In the genomic region with DNA sequence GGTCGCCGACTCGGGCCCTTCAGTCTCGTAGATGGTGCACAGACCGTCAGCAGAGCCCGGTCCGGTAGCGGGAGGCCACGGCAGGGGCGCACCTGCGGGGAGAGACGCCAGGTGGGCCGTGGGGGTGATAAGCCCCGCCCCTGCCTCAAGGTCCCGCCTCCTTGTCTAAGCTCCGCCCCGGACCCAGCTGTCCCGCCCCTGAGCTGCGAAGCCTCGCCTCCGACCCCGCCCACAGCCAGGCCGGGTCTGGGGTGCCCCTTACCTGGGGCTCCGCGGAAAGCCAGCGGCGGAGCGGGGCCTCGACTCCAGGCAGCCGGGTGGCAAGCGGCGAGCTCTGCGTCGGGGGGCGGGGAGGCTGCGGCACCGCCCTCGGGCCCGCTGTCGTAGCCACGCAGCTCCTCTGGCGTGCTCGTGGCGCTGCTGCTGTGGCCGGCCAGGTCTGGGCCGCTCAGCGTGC, we compare ENCODE assay signal across 1 cellular context.
A peak's percentile ranks its signal among the peaks of the same experiment; 100 is the strongest.
TF ChIP-seq lines count a peak whose summit lies in the region.

No MANE protein-coding gene starts in this region.

TF ChIP-seq in HepG2, 621 proteins besides CTCF, POLR2A, EP300 and RAD21 (continues in another document):
- TF ChIP-seq ZNF776 (CRISPR knock-in tag; IDR thresholded peaks at IDR 0.05): peak; percentile 43; the same call in 1 of the 2 replicates
- peak; percentile 45 for TF ChIP-seq HNRNPK (IDR thresholded peaks at IDR 0.05; ENCODE audit: low read depth, low read length, poor library complexity, severe bottlenecking)
- TF ChIP-seq ZC3H13 (CRISPR knock-in tag; IDR thresholded peaks at IDR 0.05): peak; percentile 50; the same call in 1 of the 2 replicates
- 0 out of 2 replicates have a peak, but pooled peaks have one; percentile 61 for TF ChIP-seq KLF6 (CRISPR knock-in tag; IDR thresholded peaks at IDR 0.05)
- TF ChIP-seq IRX3 (CRISPR knock-in tag; IDR thresholded peaks at IDR 0.05; ENCODE audit: borderline replicate concordance, low read depth): 0 out of 2 replicates have a peak, but pooled peaks have one; percentile 62
- TF ChIP-seq, protein P1, sequence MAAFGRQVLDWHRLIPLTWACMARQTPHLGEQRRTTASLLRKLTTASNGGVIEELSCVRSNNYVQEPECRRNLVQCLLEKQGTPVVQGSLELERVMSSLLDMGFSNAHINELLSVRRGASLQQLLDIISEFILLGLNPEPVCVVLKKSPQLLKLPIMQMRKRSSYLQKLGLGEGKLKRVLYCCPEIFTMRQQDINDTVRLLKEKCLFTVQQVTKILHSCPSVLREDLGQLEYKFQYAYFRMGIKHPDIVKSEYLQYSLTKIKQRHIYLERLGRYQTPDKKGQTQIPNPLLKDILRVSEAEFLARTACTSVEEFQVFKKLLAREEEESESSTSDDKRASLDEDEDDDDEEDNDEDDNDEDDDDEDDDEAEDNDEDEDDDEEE (CRISPR knock-in tag; IDR thresholded peaks at IDR 0.05): 0 out of 2 replicates have a peak, but pooled peaks have one; percentile 18
- TF ChIP-seq MYC (CRISPR knock-in tag; IDR thresholded peaks at IDR 0.05; ENCODE audit: borderline replicate concordance): peak; percentile 45; the same call in 1 of the 2 replicates
- TF ChIP-seq, protein P2, sequence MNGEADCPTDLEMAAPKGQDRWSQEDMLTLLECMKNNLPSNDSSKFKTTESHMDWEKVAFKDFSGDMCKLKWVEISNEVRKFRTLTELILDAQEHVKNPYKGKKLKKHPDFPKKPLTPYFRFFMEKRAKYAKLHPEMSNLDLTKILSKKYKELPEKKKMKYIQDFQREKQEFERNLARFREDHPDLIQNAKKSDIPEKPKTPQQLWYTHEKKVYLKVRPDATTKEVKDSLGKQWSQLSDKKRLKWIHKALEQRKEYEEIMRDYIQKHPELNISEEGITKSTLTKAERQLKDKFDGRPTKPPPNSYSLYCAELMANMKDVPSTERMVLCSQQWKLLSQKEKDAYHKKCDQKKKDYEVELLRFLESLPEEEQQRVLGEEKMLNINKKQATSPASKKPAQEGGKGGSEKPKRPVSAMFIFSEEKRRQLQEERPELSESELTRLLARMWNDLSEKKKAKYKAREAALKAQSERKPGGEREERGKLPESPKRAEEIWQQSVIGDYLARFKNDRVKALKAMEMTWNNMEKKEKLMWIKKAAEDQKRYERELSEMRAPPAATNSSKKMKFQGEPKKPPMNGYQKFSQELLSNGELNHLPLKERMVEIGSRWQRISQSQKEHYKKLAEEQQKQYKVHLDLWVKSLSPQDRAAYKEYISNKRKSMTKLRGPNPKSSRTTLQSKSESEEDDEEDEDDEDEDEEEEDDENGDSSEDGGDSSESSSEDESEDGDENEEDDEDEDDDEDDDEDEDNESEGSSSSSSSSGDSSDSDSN (CRISPR knock-in tag; IDR thresholded peaks at IDR 0.05): 0 out of 2 replicates have a peak, but pooled peaks have one; percentile 2
- TF ChIP-seq, protein P3, sequence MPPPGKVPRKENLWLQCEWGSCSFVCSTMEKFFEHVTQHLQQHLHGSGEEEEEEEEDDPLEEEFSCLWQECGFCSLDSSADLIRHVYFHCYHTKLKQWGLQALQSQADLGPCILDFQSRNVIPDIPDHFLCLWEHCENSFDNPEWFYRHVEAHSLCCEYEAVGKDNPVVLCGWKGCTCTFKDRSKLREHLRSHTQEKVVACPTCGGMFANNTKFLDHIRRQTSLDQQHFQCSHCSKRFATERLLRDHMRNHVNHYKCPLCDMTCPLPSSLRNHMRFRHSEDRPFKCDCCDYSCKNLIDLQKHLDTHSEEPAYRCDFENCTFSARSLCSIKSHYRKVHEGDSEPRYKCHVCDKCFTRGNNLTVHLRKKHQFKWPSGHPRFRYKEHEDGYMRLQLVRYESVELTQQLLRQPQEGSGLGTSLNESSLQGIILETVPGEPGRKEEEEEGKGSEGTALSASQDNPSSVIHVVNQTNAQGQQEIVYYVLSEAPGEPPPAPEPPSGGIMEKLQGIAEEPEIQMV (CRISPR knock-in tag; IDR thresholded peaks at IDR 0.05; ENCODE audit: low read depth): peak; percentile 5; the same call in 1 of the 2 replicates
- TF ChIP-seq, protein P4, sequence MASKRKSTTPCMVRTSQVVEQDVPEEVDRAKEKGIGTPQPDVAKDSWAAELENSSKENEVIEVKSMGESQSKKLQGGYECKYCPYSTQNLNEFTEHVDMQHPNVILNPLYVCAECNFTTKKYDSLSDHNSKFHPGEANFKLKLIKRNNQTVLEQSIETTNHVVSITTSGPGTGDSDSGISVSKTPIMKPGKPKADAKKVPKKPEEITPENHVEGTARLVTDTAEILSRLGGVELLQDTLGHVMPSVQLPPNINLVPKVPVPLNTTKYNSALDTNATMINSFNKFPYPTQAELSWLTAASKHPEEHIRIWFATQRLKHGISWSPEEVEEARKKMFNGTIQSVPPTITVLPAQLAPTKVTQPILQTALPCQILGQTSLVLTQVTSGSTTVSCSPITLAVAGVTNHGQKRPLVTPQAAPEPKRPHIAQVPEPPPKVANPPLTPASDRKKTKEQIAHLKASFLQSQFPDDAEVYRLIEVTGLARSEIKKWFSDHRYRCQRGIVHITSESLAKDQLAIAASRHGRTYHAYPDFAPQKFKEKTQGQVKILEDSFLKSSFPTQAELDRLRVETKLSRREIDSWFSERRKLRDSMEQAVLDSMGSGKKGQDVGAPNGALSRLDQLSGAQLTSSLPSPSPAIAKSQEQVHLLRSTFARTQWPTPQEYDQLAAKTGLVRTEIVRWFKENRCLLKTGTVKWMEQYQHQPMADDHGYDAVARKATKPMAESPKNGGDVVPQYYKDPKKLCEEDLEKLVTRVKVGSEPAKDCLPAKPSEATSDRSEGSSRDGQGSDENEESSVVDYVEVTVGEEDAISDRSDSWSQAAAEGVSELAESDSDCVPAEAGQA (IDR thresholded peaks at IDR 0.05; ENCODE audit: low read depth): no peak
- TF ChIP-seq, protein P4 (CRISPR knock-in tag; IDR thresholded peaks at IDR 0.05; ENCODE audit: borderline replicate concordance): peak; percentile 75; the same call in 1 of the 2 replicates
- peak; percentile 90 for TF ChIP-seq ZSCAN31 (CRISPR knock-in tag; IDR thresholded peaks at IDR 0.05; ENCODE audit: low read depth)
- peak; percentile 30; the same call in 1 of the 2 replicates for TF ChIP-seq ZNF614 (CRISPR knock-in tag; IDR thresholded peaks at IDR 0.05; ENCODE audit: borderline replicate concordance)
- TF ChIP-seq, protein P5, sequence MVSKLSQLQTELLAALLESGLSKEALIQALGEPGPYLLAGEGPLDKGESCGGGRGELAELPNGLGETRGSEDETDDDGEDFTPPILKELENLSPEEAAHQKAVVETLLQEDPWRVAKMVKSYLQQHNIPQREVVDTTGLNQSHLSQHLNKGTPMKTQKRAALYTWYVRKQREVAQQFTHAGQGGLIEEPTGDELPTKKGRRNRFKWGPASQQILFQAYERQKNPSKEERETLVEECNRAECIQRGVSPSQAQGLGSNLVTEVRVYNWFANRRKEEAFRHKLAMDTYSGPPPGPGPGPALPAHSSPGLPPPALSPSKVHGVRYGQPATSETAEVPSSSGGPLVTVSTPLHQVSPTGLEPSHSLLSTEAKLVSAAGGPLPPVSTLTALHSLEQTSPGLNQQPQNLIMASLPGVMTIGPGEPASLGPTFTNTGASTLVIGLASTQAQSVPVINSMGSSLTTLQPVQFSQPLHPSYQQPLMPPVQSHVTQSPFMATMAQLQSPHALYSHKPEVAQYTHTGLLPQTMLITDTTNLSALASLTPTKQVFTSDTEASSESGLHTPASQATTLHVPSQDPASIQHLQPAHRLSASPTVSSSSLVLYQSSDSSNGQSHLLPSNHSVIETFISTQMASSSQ (IDR thresholded peaks at IDR 0.05; ENCODE audit: low read depth): no peak
- TF ChIP-seq, protein P5 (CRISPR knock-in tag; IDR thresholded peaks at IDR 0.05; ENCODE audit: borderline replicate concordance): 0 out of 2 replicates have a peak, but pooled peaks have one; percentile 22
- TF ChIP-seq ASH2L (IDR thresholded peaks at IDR 0.05; ENCODE audit: insufficient read length, low read depth, low read length): peak; percentile 6
- TF ChIP-seq SIN3A (IDR thresholded peaks at IDR 0.05; ENCODE audit: borderline replicate concordance, low read depth, low read length): 0 out of 2 replicates have a peak, but pooled peaks have one; percentile 1
- TF ChIP-seq, protein P6, sequence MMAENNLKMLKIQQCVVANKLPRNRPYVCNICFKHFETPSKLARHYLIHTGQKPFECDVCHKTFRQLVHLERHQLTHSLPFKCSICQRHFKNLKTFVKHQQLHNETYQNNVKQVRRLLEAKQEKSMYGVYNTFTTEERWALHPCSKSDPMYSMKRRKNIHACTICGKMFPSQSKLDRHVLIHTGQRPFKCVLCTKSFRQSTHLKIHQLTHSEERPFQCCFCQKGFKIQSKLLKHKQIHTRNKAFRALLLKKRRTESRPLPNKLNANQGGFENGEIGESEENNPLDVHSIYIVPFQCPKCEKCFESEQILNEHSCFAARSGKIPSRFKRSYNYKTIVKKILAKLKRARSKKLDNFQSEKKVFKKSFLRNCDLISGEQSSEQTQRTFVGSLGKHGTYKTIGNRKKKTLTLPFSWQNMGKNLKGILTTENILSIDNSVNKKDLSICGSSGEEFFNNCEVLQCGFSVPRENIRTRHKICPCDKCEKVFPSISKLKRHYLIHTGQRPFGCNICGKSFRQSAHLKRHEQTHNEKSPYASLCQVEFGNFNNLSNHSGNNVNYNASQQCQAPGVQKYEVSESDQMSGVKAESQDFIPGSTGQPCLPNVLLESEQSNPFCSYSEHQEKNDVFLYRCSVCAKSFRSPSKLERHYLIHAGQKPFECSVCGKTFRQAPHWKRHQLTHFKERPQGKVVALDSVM (CRISPR knock-in tag; IDR thresholded peaks at IDR 0.05): peak; percentile 0; the same call in 1 of the 2 replicates
- peak; percentile 7 for TF ChIP-seq AGO1 (IDR thresholded peaks at IDR 0.05; ENCODE audit: low read depth, low read length, poor library complexity, severe bottlenecking)
- TF ChIP-seq, protein P7, sequence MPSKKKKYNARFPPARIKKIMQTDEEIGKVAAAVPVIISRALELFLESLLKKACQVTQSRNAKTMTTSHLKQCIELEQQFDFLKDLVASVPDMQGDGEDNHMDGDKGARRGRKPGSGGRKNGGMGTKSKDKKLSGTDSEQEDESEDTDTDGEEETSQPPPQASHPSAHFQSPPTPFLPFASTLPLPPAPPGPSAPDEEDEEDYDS (CRISPR knock-in tag; IDR thresholded peaks at IDR 0.05): peak; percentile 44; the same call in 1 of the 2 replicates
- TF ChIP-seq HNRNPLL (IDR thresholded peaks at IDR 0.05; ENCODE audit: low read depth, low read length, poor library complexity, severe bottlenecking): peak; percentile 38
- TF ChIP-seq BCL6 (CRISPR knock-in tag; IDR thresholded peaks at IDR 0.05): no peak
- TF ChIP-seq, protein P8, sequence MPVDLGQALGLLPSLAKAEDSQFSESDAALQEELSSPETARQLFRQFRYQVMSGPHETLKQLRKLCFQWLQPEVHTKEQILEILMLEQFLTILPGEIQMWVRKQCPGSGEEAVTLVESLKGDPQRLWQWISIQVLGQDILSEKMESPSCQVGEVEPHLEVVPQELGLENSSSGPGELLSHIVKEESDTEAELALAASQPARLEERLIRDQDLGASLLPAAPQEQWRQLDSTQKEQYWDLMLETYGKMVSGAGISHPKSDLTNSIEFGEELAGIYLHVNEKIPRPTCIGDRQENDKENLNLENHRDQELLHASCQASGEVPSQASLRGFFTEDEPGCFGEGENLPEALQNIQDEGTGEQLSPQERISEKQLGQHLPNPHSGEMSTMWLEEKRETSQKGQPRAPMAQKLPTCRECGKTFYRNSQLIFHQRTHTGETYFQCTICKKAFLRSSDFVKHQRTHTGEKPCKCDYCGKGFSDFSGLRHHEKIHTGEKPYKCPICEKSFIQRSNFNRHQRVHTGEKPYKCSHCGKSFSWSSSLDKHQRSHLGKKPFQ (CRISPR knock-in tag; IDR thresholded peaks at IDR 0.05; ENCODE audit: insufficient replicate concordance): no peak
- TF ChIP-seq ATF7-NPFF (CRISPR knock-in tag; IDR thresholded peaks at IDR 0.05; ENCODE audit: low read depth): peak; percentile 39; the same call in 1 of the 2 replicates
- 0 out of 2 replicates have a peak, but pooled peaks have one; percentile 68 for TF ChIP-seq TOPORS (CRISPR knock-in tag; IDR thresholded peaks at IDR 0.05)
- TF ChIP-seq U2AF2 (IDR thresholded peaks at IDR 0.05; ENCODE audit: low read depth, low read length): no peak
- no peak for TF ChIP-seq RBAK (CRISPR knock-in tag; IDR thresholded peaks at IDR 0.05)
- TF ChIP-seq, protein P9, sequence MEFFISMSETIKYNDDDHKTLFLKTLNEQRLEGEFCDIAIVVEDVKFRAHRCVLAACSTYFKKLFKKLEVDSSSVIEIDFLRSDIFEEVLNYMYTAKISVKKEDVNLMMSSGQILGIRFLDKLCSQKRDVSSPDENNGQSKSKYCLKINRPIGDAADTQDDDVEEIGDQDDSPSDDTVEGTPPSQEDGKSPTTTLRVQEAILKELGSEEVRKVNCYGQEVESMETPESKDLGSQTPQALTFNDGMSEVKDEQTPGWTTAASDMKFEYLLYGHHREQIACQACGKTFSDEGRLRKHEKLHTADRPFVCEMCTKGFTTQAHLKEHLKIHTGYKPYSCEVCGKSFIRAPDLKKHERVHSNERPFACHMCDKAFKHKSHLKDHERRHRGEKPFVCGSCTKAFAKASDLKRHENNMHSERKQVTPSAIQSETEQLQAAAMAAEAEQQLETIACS (CRISPR knock-in tag; IDR thresholded peaks at IDR 0.05): 0 out of 2 replicates have a peak, but pooled peaks have one; percentile 12
